Comparison of ENCODE assay signal across 1 cellular context in genomic region chr2:28649481-28650260, GRCh38.
TF ChIP-seq lines count a peak whose summit lies in the region.

No MANE protein-coding gene starts in this region.

TF ChIP-seq in HepG2, 621 proteins besides CTCF, POLR2A, EP300 and RAD21 (continued from another document):
- TF ChIP-seq ARID5B (CRISPR knock-in tag; IDR thresholded peaks at IDR 0.05) (no peak), ZNF75D (CRISPR knock-in tag; IDR thresholded peaks at IDR 0.05; ENCODE audit: borderline replicate concordance) (no peak), ZNF33A (CRISPR knock-in tag; IDR thresholded peaks at IDR 0.05; ENCODE audit: borderline replicate concordance) (no peak), ZBTB37 (CRISPR knock-in tag; IDR thresholded peaks at IDR 0.05) (no peak), MED8 (CRISPR knock-in tag; IDR thresholded peaks at IDR 0.05; ENCODE audit: insufficient replicate concordance) (no peak), FOSL2 (CRISPR knock-in tag; IDR thresholded peaks at IDR 0.05) (peak; percentile 64), NONO (IDR thresholded peaks at IDR 0.05) (no peak), NONO (CRISPR knock-in tag; conservative IDR thresholded peaks at IDR 0.05) (no peak), GZF1 (CRISPR knock-in tag; IDR thresholded peaks at IDR 0.05) (no peak), BCL6 (CRISPR knock-in tag; IDR thresholded peaks at IDR 0.05) (no peak), ZNF644 (CRISPR knock-in tag; IDR thresholded peaks at IDR 0.05; ENCODE audit: low read depth) (no peak), SNAPC2 (CRISPR knock-in tag; IDR thresholded peaks at IDR 0.05) (no peak), ZNF740 (CRISPR knock-in tag; IDR thresholded peaks at IDR 0.05) (no peak), ZNF253 (CRISPR knock-in tag; IDR thresholded peaks at IDR 0.05; ENCODE audit: borderline replicate concordance) (no peak), MTF1 (CRISPR knock-in tag; IDR thresholded peaks at IDR 0.05) (no peak), ZNF619 (CRISPR knock-in tag; IDR thresholded peaks at IDR 0.05) (no peak), FOXA3 (CRISPR knock-in tag; IDR thresholded peaks at IDR 0.05) (no peak), ZNF629 (CRISPR knock-in tag; conservative IDR thresholded peaks at IDR 0.05) (no peak), TBX2 (CRISPR knock-in tag; IDR thresholded peaks at IDR 0.05; ENCODE audit: borderline replicate concordance) (no peak), ZNF564 (CRISPR knock-in tag; IDR thresholded peaks at IDR 0.05) (no peak)
